ENCODE assay signal across 25 cellular contexts in the genomic region with DNA sequence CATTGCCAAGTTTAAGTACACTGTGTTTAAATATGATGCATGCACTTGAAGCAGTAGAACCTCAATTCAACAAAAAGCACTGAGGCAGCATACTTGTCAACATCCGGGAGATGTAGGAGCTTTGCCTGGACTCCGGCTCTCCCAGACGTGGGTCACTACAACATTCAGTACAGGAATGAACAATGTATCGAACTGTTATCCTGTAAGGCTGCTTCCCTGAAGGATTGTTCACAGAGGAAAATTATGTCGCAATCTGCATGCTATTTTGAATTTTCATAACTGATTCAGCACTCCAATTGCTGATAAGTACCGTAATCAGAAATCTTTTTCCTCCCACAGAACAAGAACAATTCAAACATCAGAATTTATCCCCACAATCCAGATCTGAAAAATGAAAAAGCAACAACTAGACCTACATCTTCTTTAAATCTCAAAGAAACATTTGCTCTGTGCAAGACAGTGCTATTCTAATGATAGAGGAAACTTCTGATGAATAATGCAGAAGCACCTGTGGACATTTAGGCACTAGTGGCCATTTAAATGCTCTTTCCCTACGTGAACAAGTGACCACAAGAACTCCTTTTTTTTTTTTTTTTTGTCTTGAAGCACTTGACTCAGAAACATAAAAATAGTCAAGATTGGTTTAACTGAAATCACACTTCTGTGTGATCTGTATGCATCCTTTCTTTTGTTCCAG.
DNase-seq lines count a peak whose midpoint lies in the region; ATAC-seq, FAIRE-seq and TF ChIP-seq lines count a peak whose summit lies in the region.
"Had no signal": no experiment of that assay in that cellular context is flagged by ENCODE, and none has a peak within 500 bp of the region (broad histone marks: within the 10 kb centered on the region; RNA-seq: fewer than 3 reads in every experiment).

No MANE protein-coding gene starts in this region.

- H3K4me1 ChIP-seq in astrocyte (ENCODE audit: insufficient read depth, low read length): no peaks in the 10 kb centered on the region
- no peaks in the 10 kb centered on the region for H3K4me1 ChIP-seq in PC-3 (ENCODE audit: insufficient read depth, low read length)
- no peaks in the 10 kb centered on the region for H3K4me1 ChIP-seq in kidney (ENCODE audit: control insufficient read depth in 1 of 2, insufficient read depth in 1 of 2, low read depth in 1 of 2, low read length in 2 of 2)
- H3K4me1 ChIP-seq: psoas muscle had no signal

- intact Hi-C loops in PC-3 (cut with micrococcal nuclease) (no loop called here), kidney (cut with DNase I) (no loop called here)

- no peaks in the 10 kb centered on the region for H3K27me3 ChIP-seq in astrocyte (ENCODE audit: insufficient read depth, low read length)
- no peaks in the 10 kb centered on the region for H3K27me3 ChIP-seq in PC-3 (ENCODE audit: low read length)

- H4K20me1 ChIP-seq in astrocyte (ENCODE audit: insufficient read depth, low read length) (no peaks in the 10 kb centered on the region), PC-3 (ENCODE audit: low read length) (no peaks in the 10 kb centered on the region)

- H3K9ac ChIP-seq in astrocyte (ENCODE audit: low read length) (no peak overlapping the region), PC-3 (ENCODE audit: low read length) (no peak overlapping the region), kidney (ENCODE audit: low read length in 2 of 2) (no peak overlapping the region)

- TF ChIP-seq CTCF in astrocyte (IDR thresholded peaks at IDR 0.05; ENCODE audit: insufficient read depth, low read depth, low read length) (no peak), fibroblast of pulmonary artery (IDR thresholded peaks at IDR 0.05; ENCODE audit: low read length, missing control alignments) (no peak), PC-3 (conservative IDR thresholded peaks at IDR 0.05; ENCODE audit: low read depth, low read length) (no peak), kidney (IDR thresholded peaks at IDR 0.05; ENCODE audit: borderline replicate concordance, extremely low read depth, insufficient read depth) (no peak)

- H3K4me1 Mint-ChIP-seq in astrocyte (ENCODE audit: low read depth, unreplicated experiment): peaks cover 13% of the 10 kb centered on the region
- H3K4me1 Mint-ChIP-seq: activated CD4-positive, alpha-beta T cell treated with anti-CD3 and anti-CD28 coated beads, Interleukin-2, amount 10 ng/mL, durations not matched to agents 7 days and 5 days; CD4-positive, alpha-beta memory T cell had no signal

- no peaks in the 10 kb centered on the region for H3K27me3 Mint-ChIP-seq in astrocyte (ENCODE audit: low read depth, unreplicated experiment)
- H3K27me3 Mint-ChIP-seq: type B pancreatic cell had no signal

- FAIRE-seq in astrocyte (lab: Jason Lieb, UNC) (no peak), kidney (lab: Jason Lieb, UNC) (no peak)

- H3K9me3 Mint-ChIP-seq in astrocyte (ENCODE audit: unreplicated experiment): no peaks in the 10 kb centered on the region
- H3K9me3 Mint-ChIP-seq: activated CD4-positive, alpha-beta T cell treated with anti-CD3 and anti-CD28 coated beads, Interleukin-2, amount 10 ng/mL, durations not matched to agents 7 days and 5 days; activated T-helper 1 cell treated with anti-CD3 and anti-CD28 coated beads, Interleukin-12 subunit alpha, Interleukin-12 subunit beta, Interleukin-2, Interleukin-4 antibody, amounts not matched to agents 30 ng/mL and 10 ng/mL and 1 ng/mL, durations not matched to agents 14 hours and 24 hours and 36 hours; CD4-positive, alpha-beta memory T cell; T-helper 2 cell treated with Interferon-gamma antibody and Interleukin-4, amounts not matched to agents 5 μg/mL and 100 μg/mL, for 36 hours; type B pancreatic cell had no signal

- no peaks in the 10 kb centered on the region for H3K9me3 ChIP-seq in astrocyte (ENCODE audit: insufficient read depth, low read depth, low read length)
- no peaks in the 10 kb centered on the region for H3K9me3 ChIP-seq in PC-3 (ENCODE audit: low read length)
- no peaks in the 10 kb centered on the region for H3K9me3 ChIP-seq in kidney (ENCODE audit: control insufficient read depth in 1 of 2, low read length in 2 of 2)

- no peak overlapping the region for H3K4me3 ChIP-seq in astrocyte (ENCODE audit: insufficient read depth, low read depth, low read length)
- no peak overlapping the region for H3K4me3 ChIP-seq in fibroblast of pulmonary artery (replicated peaks; ENCODE audit: low read depth, low read length)
- no peak overlapping the region for H3K4me3 ChIP-seq in PC-3 (ENCODE audit: low read length)
- H3K4me3 ChIP-seq in kidney (ENCODE audit: low read length in 2 of 2): no peak overlapping the region
- H3K4me3 ChIP-seq: lung, psoas muscle had no signal

- H3F3A ChIP-seq in PC-3 (ENCODE audit: low read length, unreplicated experiment): no peaks in the 10 kb centered on the region

- H3K4me2 ChIP-seq in astrocyte (ENCODE audit: low read length): no peak overlapping the region
- H3K4me2 ChIP-seq in PC-3 (ENCODE audit: low read length): no peak overlapping the region

- H3K27ac ChIP-seq in astrocyte (ENCODE audit: low read depth, low read length): no peak overlapping the region
- no peak overlapping the region for H3K27ac ChIP-seq in PC-3 (ENCODE audit: low read length)
- no peak overlapping the region for H3K27ac ChIP-seq in kidney (ENCODE audit: low read depth in 2 of 2, low read length in 2 of 2)
- H3K27ac ChIP-seq: 22Rv1, psoas muscle, VCaP had no signal

- H2AFZ ChIP-seq in astrocyte (ENCODE audit: low read depth, low read length) (no peak overlapping the region), PC-3 (ENCODE audit: low read length) (no peak overlapping the region)

- no peak for ATAC-seq in PC-3
- ATAC-seq: psoas muscle had no signal

- no TSS peak for BruUV-seq in PC-3 (replicated peaks; lab: Mats Ljungman, UMichigan)

- peak; percentile 4 for DNase-seq in DMS53 (lab: John Stamatoyannopoulos, UW)
- DNase-seq in DMS53 treated with DMSO at 0.1 percent for 48 hours (lab: John Stamatoyannopoulos, UW; ENCODE audit: unreplicated experiment): no peak
- peak; percentile 15 for DNase-seq in astrocyte (ENCODE audit: low read depth)
- peak; percentile 20 for DNase-seq in fibroblast of pulmonary artery (ENCODE audit: low read depth)
- DNase-seq in putamen (ENCODE audit: low spot score): peak; percentile 4
- no peak for DNase-seq in NCI-H345 treated with DMSO at 0.1 percent for 48 hours (lab: John Stamatoyannopoulos, UW; ENCODE audit: unreplicated experiment)
- DNase-seq in PC-3: no peak
- DNase-seq in kidney: no peak
- DNase-seq: activated CD4-positive, alpha-beta T cell treated with anti-CD3 and anti-CD28 coated beads, Interleukin-2, amount 10 ng/mL, durations not matched to agents 7 days and 5 days; activated naive CD4-positive, alpha-beta T cell treated with anti-CD3 and anti-CD28 coated beads, Interleukin-2, amount 50 U/mL, for 16 hours; AML-193; anterior cingulate cortex; CD4-positive, alpha-beta memory T cell; cerebellar nuclear complex; DMS 273 treated with DMSO at 0.1 percent for 48 hours; islet precursor cell; NCI-H1436; NCI-H82; psoas muscle had no signal

- no peaks in the 10 kb centered on the region for H3K9me2 ChIP-seq in PC-3 (replicated peaks; ENCODE audit: low read length)

- H3K36me3 ChIP-seq in astrocyte (ENCODE audit: insufficient read depth, low read length) (no peaks in the 10 kb centered on the region), PC-3 (ENCODE audit: low read depth, low read length) (no peaks in the 10 kb centered on the region), kidney (ENCODE audit: control insufficient read depth in 1 of 2, insufficient read depth in 2 of 2, low read length in 2 of 2) (no peaks in the 10 kb centered on the region)

- H3K27ac Mint-ChIP-seq in astrocyte (ENCODE audit: unreplicated experiment): peak overlapping the region; percentile 28
- H3K27ac Mint-ChIP-seq: activated CD4-positive, alpha-beta T cell treated with anti-CD3 and anti-CD28 coated beads, Interleukin-2, amount 10 ng/mL, durations not matched to agents 7 days and 5 days; activated T-helper 1 cell treated with anti-CD3 and anti-CD28 coated beads, Interleukin-12 subunit alpha, Interleukin-12 subunit beta, Interleukin-2, Interleukin-4 antibody, amounts not matched to agents 30 ng/mL and 10 ng/mL and 1 ng/mL, durations not matched to agents 14 hours and 24 hours and 36 hours; CD4-positive, alpha-beta memory T cell; T-helper 2 cell treated with Interferon-gamma antibody and Interleukin-4, amounts not matched to agents 5 μg/mL and 100 μg/mL, for 36 hours; type B pancreatic cell had no signal

- no peaks in the 10 kb centered on the region for H3K36me3 Mint-ChIP-seq in astrocyte (ENCODE audit: low read depth, unreplicated experiment)
- H3K36me3 Mint-ChIP-seq: CD4-positive, alpha-beta memory T cell; type B pancreatic cell had no signal

- H3K79me2 ChIP-seq in astrocyte (ENCODE audit: insufficient read depth, low read length) (no peaks in the 10 kb centered on the region), PC-3 (ENCODE audit: low read length) (no peaks in the 10 kb centered on the region)

- H3K4me3 Mint-ChIP-seq in astrocyte (ENCODE audit: unreplicated experiment): no peak overlapping the region
- H3K4me3 Mint-ChIP-seq: activated CD4-positive, alpha-beta T cell treated with anti-CD3 and anti-CD28 coated beads, Interleukin-2, amount 10 ng/mL, durations not matched to agents 7 days and 5 days; activated T-helper 1 cell treated with anti-CD3 and anti-CD28 coated beads, Interleukin-12 subunit alpha, Interleukin-12 subunit beta, Interleukin-2, Interleukin-4 antibody, amounts not matched to agents 30 ng/mL and 10 ng/mL and 1 ng/mL, durations not matched to agents 14 hours and 24 hours and 36 hours; CD4-positive, alpha-beta memory T cell; T-helper 2 cell treated with Interferon-gamma antibody and Interleukin-4, amounts not matched to agents 5 μg/mL and 100 μg/mL, for 36 hours; type B pancreatic cell had no signal

- POLR2A ChIA-PET in PC-3 (lab: Charles Lee; ENCODE audit: unreplicated experiment): no interaction called here

- CTCF ChIA-PET in PC-3 (lab: Charles Lee): no interaction called here

Comparison
In these comparisons a context has a peak if more than half of its experiments do, and no peak if none do; other contexts are left out.
1. DNase-seq: peak in DMS53 (single experiment), astrocyte (single experiment), fibroblast of pulmonary artery (single experiment) and putamen (single experiment); none in DMS53 treated with DMSO at 0.1 percent for 48 hours (single experiment), NCI-H345 treated with DMSO at 0.1 percent for 48 hours (single experiment), PC-3 (single experiment) and kidney (single experiment).